21 cellular contexts compared by ENCODE assay signal in the genomic region with DNA sequence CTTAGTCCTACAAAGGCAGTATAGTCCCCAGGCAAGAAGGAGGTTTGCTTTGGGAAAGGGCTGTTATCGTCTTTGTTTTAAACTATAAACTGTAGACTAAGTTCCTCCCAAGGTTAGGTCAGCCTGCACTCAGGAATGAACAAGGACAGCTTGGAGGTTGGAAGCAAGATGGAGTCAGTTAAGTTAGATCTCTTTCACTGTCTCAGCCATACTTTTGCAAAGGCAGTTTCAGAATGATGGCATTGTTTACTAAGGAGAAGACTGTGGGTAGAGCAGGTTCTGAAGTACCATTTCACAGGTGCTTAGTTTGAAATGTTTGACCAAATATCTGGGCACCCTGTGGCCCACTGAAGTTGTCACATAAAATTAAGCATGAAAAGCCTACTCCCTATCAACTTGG.
"Had no signal": no experiment of that assay in that cellular context is flagged by ENCODE, and none has a peak within 500 bp of the region (broad histone marks: within the 10 kb centered on the region; RNA-seq: fewer than 3 reads in every experiment).

No MANE protein-coding gene starts in this region.

- H3K4me1 ChIP-seq: SJSA1 had no signal

- H3K9me3 ChIP-seq: MG63, SJSA1 had no signal

- H3K27ac ChIP-seq: SJSA1, SK-N-MC had no signal

- DNase-seq: Karpas-422, KG1, NCI-H1092 treated with DMSO at 0.1 percent for 48 hours, NCI-H1436, NCI-H187, NCI-H2029, NCI-H2081 treated with DMSO at 0.1 percent for 48 hours, NCI-H2171, NCI-H226, NCI-H446, NCI-H510A, NCI-H524 treated with DMSO at 0.1 percent for 48 hours, NCI-H69, NCI-H774, Right ventricle myocardium superior, RPMI8226, SIG-M5 had no signal

- H3K27me3 ChIP-seq: MG63, SJSA1 had no signal

- FAIRE-seq: RCC 7860 had no signal

- H3K4me3 ChIP-seq: MG63, SJSA1, SK-N-MC had no signal

- H3K36me3 ChIP-seq: MG63 had no signal
